Comparison of ENCODE assay signal across 1 cellular context in the genomic region with DNA sequence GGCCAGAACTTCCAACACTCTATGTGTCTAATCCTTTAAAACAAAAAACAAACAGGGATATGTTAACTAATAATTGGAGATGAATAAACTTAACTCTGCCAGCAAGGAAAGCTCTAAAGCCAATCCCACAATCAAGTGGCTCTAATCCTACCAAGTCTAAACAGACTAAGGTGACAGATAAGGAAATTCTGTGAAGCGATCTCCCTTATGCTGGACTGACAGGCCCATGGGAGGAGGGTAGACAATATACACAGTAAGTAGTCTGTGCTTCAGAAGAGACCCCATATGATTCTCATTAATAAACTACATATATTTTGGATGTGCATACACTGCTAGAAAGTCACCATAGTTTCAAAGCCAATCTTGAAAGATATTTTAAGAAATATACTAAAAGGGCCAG.
TF ChIP-seq lines count a peak whose summit lies in the region.

No MANE protein-coding gene starts in this region.

TF ChIP-seq in K562, 482 proteins besides CTCF, POLR2A, EP300 and RAD21 (continued from another document):
- TF ChIP-seq STAG1 (CRISPR knock-in tag; IDR thresholded peaks at IDR 0.05; ENCODE audit: borderline replicate concordance) (no peak), ZBTB8A (IDR thresholded peaks at IDR 0.05; ENCODE audit: partially characterized antibody) (no peak), ZNF165 (CRISPR knock-in tag; IDR thresholded peaks at IDR 0.05; ENCODE audit: borderline replicate concordance) (no peak), SRSF3 (IDR thresholded peaks at IDR 0.05; ENCODE audit: insufficient read depth, low read length) (no peak), FOXM1 (IDR thresholded peaks at IDR 0.05; ENCODE audit: low read depth) (no peak), FOXM1 (CRISPR knock-in tag; IDR thresholded peaks at IDR 0.05; ENCODE audit: low read depth) (no peak), SMARCE1 (IDR thresholded peaks at IDR 0.05) (peak; percentile 29; the same call in 1 of the 2 replicates), CBFA2T3 (IDR thresholded peaks at IDR 0.05) (peak; percentile 35; the same call in 1 of the 2 replicates), ZNF551 (CRISPR knock-in tag; IDR thresholded peaks at IDR 0.05) (no peak), ZNF696 (CRISPR knock-in tag; conservative IDR thresholded peaks at IDR 0.05) (no peak)
- TF ChIP-seq, protein P1, sequence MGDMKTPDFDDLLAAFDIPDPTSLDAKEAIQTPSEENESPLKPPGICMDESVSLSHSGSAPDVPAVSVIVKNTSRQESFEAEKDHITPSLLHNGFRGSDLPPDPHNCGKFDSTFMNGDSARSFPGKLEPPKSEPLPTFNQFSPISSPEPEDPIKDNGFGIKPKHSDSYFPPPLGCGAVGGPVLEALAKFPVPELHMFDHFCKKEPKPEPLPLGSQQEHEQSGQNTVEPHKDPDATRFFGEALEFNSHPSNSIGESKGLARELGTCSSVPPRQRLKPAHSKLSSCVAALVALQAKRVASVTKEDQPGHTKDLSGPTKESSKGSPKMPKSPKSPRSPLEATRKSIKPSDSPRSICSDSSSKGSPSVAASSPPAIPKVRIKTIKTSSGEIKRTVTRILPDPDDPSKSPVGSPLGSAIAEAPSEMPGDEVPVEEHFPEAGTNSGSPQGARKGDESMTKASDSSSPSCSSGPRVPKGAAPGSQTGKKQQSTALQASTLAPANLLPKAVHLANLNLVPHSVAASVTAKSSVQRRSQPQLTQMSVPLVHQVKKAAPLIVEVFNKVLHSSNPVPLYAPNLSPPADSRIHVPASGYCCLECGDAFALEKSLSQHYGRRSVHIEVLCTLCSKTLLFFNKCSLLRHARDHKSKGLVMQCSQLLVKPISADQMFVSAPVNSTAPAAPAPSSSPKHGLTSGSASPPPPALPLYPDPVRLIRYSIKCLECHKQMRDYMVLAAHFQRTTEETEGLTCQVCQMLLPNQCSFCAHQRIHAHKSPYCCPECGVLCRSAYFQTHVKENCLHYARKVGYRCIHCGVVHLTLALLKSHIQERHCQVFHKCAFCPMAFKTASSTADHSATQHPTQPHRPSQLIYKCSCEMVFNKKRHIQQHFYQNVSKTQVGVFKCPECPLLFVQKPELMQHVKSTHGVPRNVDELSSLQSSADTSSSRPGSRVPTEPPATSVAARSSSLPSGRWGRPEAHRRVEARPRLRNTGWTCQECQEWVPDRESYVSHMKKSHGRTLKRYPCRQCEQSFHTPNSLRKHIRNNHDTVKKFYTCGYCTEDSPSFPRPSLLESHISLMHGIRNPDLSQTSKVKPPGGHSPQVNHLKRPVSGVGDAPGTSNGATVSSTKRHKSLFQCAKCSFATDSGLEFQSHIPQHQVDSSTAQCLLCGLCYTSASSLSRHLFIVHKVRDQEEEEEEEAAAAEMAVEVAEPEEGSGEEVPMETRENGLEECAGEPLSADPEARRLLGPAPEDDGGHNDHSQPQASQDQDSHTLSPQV (IDR thresholded peaks at IDR 0.05) = no peak
- TF ChIP-seq, protein P2, sequence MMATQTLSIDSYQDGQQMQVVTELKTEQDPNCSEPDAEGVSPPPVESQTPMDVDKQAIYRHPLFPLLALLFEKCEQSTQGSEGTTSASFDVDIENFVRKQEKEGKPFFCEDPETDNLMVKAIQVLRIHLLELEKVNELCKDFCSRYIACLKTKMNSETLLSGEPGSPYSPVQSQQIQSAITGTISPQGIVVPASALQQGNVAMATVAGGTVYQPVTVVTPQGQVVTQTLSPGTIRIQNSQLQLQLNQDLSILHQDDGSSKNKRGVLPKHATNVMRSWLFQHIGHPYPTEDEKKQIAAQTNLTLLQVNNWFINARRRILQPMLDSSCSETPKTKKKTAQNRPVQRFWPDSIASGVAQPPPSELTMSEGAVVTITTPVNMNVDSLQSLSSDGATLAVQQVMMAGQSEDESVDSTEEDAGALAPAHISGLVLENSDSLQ (IDR thresholded peaks at IDR 0.05) = peak; percentile 56; the same call in 1 of the 2 replicates
